In the genomic region with DNA sequence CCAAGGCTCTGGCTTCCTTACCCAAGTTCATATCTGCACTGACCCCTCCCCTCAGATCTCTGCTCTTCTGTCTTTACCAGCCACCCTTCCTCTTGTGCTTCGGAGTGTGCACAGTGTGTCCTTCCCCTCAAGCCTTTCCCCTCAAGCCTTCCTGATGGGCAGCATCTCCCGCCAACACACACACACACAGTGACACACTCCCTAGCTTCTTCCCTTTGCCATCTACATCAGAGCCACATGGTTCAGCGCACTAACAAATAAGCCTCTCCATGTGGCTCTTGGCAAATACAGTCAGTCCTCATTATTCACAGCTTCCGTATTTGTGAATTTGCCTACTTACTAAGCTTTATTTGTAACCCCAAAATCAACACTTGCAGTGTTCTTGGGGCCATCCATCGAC, we compare ENCODE assay signal across 10 cellular contexts. TPM values are rescaled to one million over a fixed set of nuclear protein-coding genes. Genes with fewer than 3 reads are reported as not detected.
DNase-seq lines count a peak whose midpoint lies in the region; ATAC-seq and TF ChIP-seq lines count a peak whose summit lies in the region.
"Had no signal": no experiment of that assay in that cellular context is flagged by ENCODE, and none has a peak within 500 bp of the region (broad histone marks: within the 10 kb centered on the region; RNA-seq: fewer than 3 reads in every experiment).

No MANE protein-coding gene starts in this region.

- H3K4me3 ChIP-seq in lung (no peak overlapping the region), tibial artery (no peak overlapping the region)
- H3K4me3 ChIP-seq: A549, SJSA1 had no signal

- ATAC-seq in lung (ENCODE audit: insufficient read depth, low FRiP score), result peak; percentile 29
- ATAC-seq: A549 had no signal

- H3K36me3 ChIP-seq in lung (ENCODE audit: control insufficient read depth in 2 of 2, insufficient read depth in 2 of 2, low read length in 2 of 2) (peaks cover 0 to 5% of the 10 kb centered on the region in 2 donors), tibial artery (no peaks in the 10 kb centered on the region)
- H3K36me3 ChIP-seq: SJSA1 had no signal

- H3K9me3 ChIP-seq in lung (ENCODE audit: control insufficient read depth in 2 of 2, insufficient read depth in 1 of 2, low read length in 1 of 2) (no peaks in the 10 kb centered on the region), tibial artery (no peaks in the 10 kb centered on the region)
- H3K9me3 ChIP-seq: A549, SJSA1 had no signal

- 46 to 60% methylated on average over 5 of the region's 5 CpGs for WGBS in lung, 2 donors

- H3K4me1 ChIP-seq in lung (ENCODE audit: control insufficient read depth in 2 of 2, insufficient read depth in 2 of 2, low read length in 2 of 2) (peaks cover 3 to 29% of the 10 kb centered on the region in 2 donors), tibial artery (peaks cover 0 to 90% (median 43%) of the 10 kb centered on the region in 4 donors)
- H3K4me1 ChIP-seq: A549 had no signal

- H3K27ac ChIP-seq in lung (ENCODE audit: low read depth in 1 of 2, low read length in 1 of 2) (peak overlapping the region; percentile 48 to 77), tibial artery (peak overlapping the region; percentile 82 to 84)
- H3K27ac ChIP-seq: A549, SJSA1 had no signal

- DNase-seq in SIG-M5 treated with dmso at 0.1 percent for 504 hours (lab: John Stamatoyannopoulos, UW; ENCODE audit: unreplicated experiment), result peak; percentile 41
- no peak for DNase-seq in SIG-M5 (lab: John Stamatoyannopoulos, UW)
- peak; percentile 88 for DNase-seq in cerebellar cortex (ENCODE audit: low spot score)
- DNase-seq in lung (ENCODE audit: low spot score), result no peak
- DNase-seq in tibial artery, result peak; percentile 55 to 78
- no peak for DNase-seq in stimulated activated naive CD4-positive, alpha-beta T cell (lab: John Stamatoyannopoulos, UW)
- no peak for DNase-seq in amygdala (lab: John Stamatoyannopoulos, UW)
- no peak for DNase-seq in cortex of kidney (lab: John Stamatoyannopoulos, UW)

- H3K27me3 ChIP-seq in lung (ENCODE audit: control insufficient read depth, insufficient read depth) (no peaks in the 10 kb centered on the region), tibial artery (no peaks in the 10 kb centered on the region)
- H3K27me3 ChIP-seq: SJSA1 had no signal

- intact Hi-C loops in tibial artery (cut with DNase I; ENCODE audit: low total_unique reads), result no loop called here

- no peak for TF ChIP-seq CTCF in lung (IDR thresholded peaks at IDR 0.05; ENCODE audit: control extremely low read depth, extremely low read depth)
- TF ChIP-seq CTCF in tibial artery (IDR thresholded peaks at IDR 0.05), result no peak

RNA-seq across cellular contexts. Expression of gene SH3BP5, which starts 37.5 kb away (rescaled TPM):
- total RNA-seq in lung, result 10 to 100 TPM; 76.2 to 76.6 TPM
- 10 to 100 TPM; 50.3 to 58.4 TPM for polyA plus RNA-seq in lung

Comparison
In these comparisons a context has a peak if more than half of its experiments do, and no peak if none do; other contexts are left out.
1. DNase-seq: peak in SIG-M5 treated with dmso at 0.1 percent for 504 hours (single experiment), cerebellar cortex (single experiment) and tibial artery (2 of 2); none in SIG-M5 (single experiment), lung (single experiment), stimulated activated naive CD4-positive, alpha-beta T cell (0 of 6), amygdala (0 of 56) and cortex of kidney (single experiment).